In genomic region chr3:36911990-36912804, GRCh38 we compare ENCODE assay signal across 1 cellular context.
TF ChIP-seq lines count a peak whose summit lies in the region.

No MANE protein-coding gene starts in this region.

TF ChIP-seq in GM23338, 12 proteins besides CTCF, POLR2A, EP300 and RAD21 (continued from another document):
- TF ChIP-seq, protein P1, sequence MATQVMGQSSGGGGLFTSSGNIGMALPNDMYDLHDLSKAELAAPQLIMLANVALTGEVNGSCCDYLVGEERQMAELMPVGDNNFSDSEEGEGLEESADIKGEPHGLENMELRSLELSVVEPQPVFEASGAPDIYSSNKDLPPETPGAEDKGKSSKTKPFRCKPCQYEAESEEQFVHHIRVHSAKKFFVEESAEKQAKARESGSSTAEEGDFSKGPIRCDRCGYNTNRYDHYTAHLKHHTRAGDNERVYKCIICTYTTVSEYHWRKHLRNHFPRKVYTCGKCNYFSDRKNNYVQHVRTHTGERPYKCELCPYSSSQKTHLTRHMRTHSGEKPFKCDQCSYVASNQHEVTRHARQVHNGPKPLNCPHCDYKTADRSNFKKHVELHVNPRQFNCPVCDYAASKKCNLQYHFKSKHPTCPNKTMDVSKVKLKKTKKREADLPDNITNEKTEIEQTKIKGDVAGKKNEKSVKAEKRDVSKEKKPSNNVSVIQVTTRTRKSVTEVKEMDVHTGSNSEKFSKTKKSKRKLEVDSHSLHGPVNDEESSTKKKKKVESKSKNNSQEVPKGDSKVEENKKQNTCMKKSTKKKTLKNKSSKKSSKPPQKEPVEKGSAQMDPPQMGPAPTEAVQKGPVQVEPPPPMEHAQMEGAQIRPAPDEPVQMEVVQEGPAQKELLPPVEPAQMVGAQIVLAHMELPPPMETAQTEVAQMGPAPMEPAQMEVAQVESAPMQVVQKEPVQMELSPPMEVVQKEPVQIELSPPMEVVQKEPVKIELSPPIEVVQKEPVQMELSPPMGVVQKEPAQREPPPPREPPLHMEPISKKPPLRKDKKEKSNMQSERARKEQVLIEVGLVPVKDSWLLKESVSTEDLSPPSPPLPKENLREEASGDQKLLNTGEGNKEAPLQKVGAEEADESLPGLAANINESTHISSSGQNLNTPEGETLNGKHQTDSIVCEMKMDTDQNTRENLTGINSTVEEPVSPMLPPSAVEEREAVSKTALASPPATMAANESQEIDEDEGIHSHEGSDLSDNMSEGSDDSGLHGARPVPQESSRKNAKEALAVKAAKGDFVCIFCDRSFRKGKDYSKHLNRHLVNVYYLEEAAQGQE (IDR thresholded peaks at IDR 0.05; ENCODE audit: unreplicated experiment) = no peak
- TF ChIP-seq NANOG (IDR thresholded peaks at IDR 0.05; ENCODE audit: borderline replicate concordance) (no peak), ZNF331 (CRISPR knock-in tag; IDR thresholded peaks at IDR 0.05; ENCODE audit: low read depth) (no peak), EZH2 (IDR thresholded peaks at IDR 0.05; ENCODE audit: low read depth, unreplicated experiment) (no peak)
